In genomic region chr4:39576268-39576667, GRCh38 we compare ENCODE assay signal across 21 cellular contexts. TPM values are rescaled to one million over a fixed set of nuclear protein-coding genes. Genes with fewer than 3 reads are reported as not detected.
DNase-seq lines count a peak whose midpoint lies in the region; ATAC-seq and TF ChIP-seq lines count a peak whose summit lies in the region.
"Had no signal": no experiment of that assay in that cellular context is flagged by ENCODE, and none has a peak within 500 bp of the region (broad histone marks: within the 10 kb centered on the region; RNA-seq: fewer than 3 reads in every experiment).

No MANE protein-coding gene starts in this region.

- H3K27ac Mint-ChIP-seq in activated naive CD4-positive, alpha-beta T cell treated with anti-CD3 and anti-CD28 coated beads, Interleukin-2, amount 50 U/mL, for 72 hours: peak overlapping the region; percentile 46 to 58
- no peak overlapping the region for H3K27ac Mint-ChIP-seq in type B pancreatic cell
- H3K27ac Mint-ChIP-seq: activated CD4-positive, alpha-beta T cell treated with anti-CD3 and anti-CD28 coated beads, Interleukin-2, amount 10 ng/mL, durations not matched to agents 24 days and 14 days; activated T-helper 1 cell treated with anti-CD3 and anti-CD28 coated beads, Interleukin-12 subunit alpha, Interleukin-12 subunit beta, Interleukin-2, Interleukin-4 antibody, amounts not matched to agents 30 ng/mL and 10 ng/mL and 1 ng/mL, durations not matched to agents 14 hours and 24 hours and 36 hours; T-helper 2 cell treated with Interferon-gamma antibody and Interleukin-4, amounts not matched to agents 5 μg/mL and 100 μg/mL, for 36 hours had no signal

- ATAC-seq in activated naive CD4-positive, alpha-beta T cell treated with anti-CD3 and anti-CD28 coated beads, Interleukin-2, amount 50 U/mL, for 72 hours: peak; percentile 82 to 93
- no peak for ATAC-seq in GM19328 (IDR thresholded peaks at IDR 0.05; ENCODE audit: unreplicated experiment)
- ATAC-seq: left cardiac atrium, sciatic nerve had no signal

- H3K27me3 ChIP-seq in colonic mucosa: no peaks in the 10 kb centered on the region

- no peaks in the 10 kb centered on the region for H3K4me1 Mint-ChIP-seq in type B pancreatic cell (ENCODE audit: unreplicated experiment)
- H3K4me1 Mint-ChIP-seq: activated CD4-positive, alpha-beta T cell treated with anti-CD3 and anti-CD28 coated beads, Interleukin-2, amount 10 ng/mL, durations not matched to agents 24 days and 14 days had no signal

- H3K27ac ChIP-seq in VCaP: peak overlapping the region; percentile 88; the same call in 1 of the 2 replicates
- H3K27ac ChIP-seq in colonic mucosa: no peak overlapping the region
- H3K27ac ChIP-seq: HL-60 had no signal

- intact Hi-C loops in colonic mucosa (cut with DNase I): no loop called here

- no peaks in the 10 kb centered on the region for H3K36me3 ChIP-seq in colonic mucosa

- H3K27me3 Mint-ChIP-seq in type B pancreatic cell: no peaks in the 10 kb centered on the region
- H3K27me3 Mint-ChIP-seq: activated CD4-positive, alpha-beta T cell treated with anti-CD3 and anti-CD28 coated beads, Interleukin-2, amount 10 ng/mL, durations not matched to agents 24 days and 14 days had no signal

- no peak overlapping the region for H3K4me3 Mint-ChIP-seq in type B pancreatic cell
- H3K4me3 Mint-ChIP-seq: activated CD4-positive, alpha-beta T cell treated with anti-CD3 and anti-CD28 coated beads, Interleukin-2, amount 10 ng/mL, durations not matched to agents 24 days and 14 days; activated T-helper 1 cell treated with anti-CD3 and anti-CD28 coated beads, Interleukin-12 subunit alpha, Interleukin-12 subunit beta, Interleukin-2, Interleukin-4 antibody, amounts not matched to agents 30 ng/mL and 10 ng/mL and 1 ng/mL, durations not matched to agents 14 hours and 24 hours and 36 hours; T-helper 2 cell treated with Interferon-gamma antibody and Interleukin-4, amounts not matched to agents 5 μg/mL and 100 μg/mL, for 36 hours had no signal

- no peak for DNase-seq in activated naive CD4-positive, alpha-beta T cell treated with anti-CD3 and anti-CD28 coated beads, Interleukin-2, amount 50 U/mL, for 72 hours (ENCODE audit: low spot score in 2 of 2)
- DNase-seq in activated naive CD4-positive, alpha-beta T cell treated with anti-CD3 and anti-CD28 coated beads, Interleukin-2, amount 50 U/mL, for 16 hours: no peak
- DNase-seq in iris pigment epithelial cell (ENCODE audit: low read depth): peak; percentile 23
- DNase-seq in type B pancreatic cell (ENCODE audit: extremely low spot score, unreplicated experiment): peak; percentile 22
- DNase-seq in colonic mucosa: no peak
- no peak for DNase-seq in GM03348 (ENCODE audit: low spot score)
- DNase-seq: activated CD4-positive, alpha-beta T cell treated with anti-CD3 and anti-CD28 coated beads, Interleukin-2, amount 10 ng/mL, durations not matched to agents 24 days and 14 days; COR-L47; foreskin fibroblast; left cardiac atrium; NCI-H1105; NCI-H526 treated with DMSO at 0.1 percent for 48 hours; nucleus accumbens; stimulated activated CD4-positive, alpha-beta T cell treated with anti-CD3 and anti-CD28 coated beads, Interleukin-2, amount 100 ng/mL, for 24 hours; substantia nigra had no signal

- no peaks in the 10 kb centered on the region for H3K4me1 ChIP-seq in colonic mucosa

- H3K9ac ChIP-seq in colonic mucosa (ENCODE audit: low read depth in 2 of 2, low read length in 2 of 2): no peak overlapping the region

- H3K9me3 ChIP-seq in colonic mucosa: no peaks in the 10 kb centered on the region

- H3K9me3 Mint-ChIP-seq in activated naive CD4-positive, alpha-beta T cell treated with anti-CD3 and anti-CD28 coated beads, Interleukin-2, amount 50 U/mL, for 72 hours: no peaks in the 10 kb centered on the region
- no peaks in the 10 kb centered on the region for H3K9me3 Mint-ChIP-seq in type B pancreatic cell
- H3K9me3 Mint-ChIP-seq: activated CD4-positive, alpha-beta T cell treated with anti-CD3 and anti-CD28 coated beads, Interleukin-2, amount 10 ng/mL, durations not matched to agents 24 days and 14 days; activated T-helper 1 cell treated with anti-CD3 and anti-CD28 coated beads, Interleukin-12 subunit alpha, Interleukin-12 subunit beta, Interleukin-2, Interleukin-4 antibody, amounts not matched to agents 30 ng/mL and 10 ng/mL and 1 ng/mL, durations not matched to agents 14 hours and 24 hours and 36 hours; T-helper 2 cell treated with Interferon-gamma antibody and Interleukin-4, amounts not matched to agents 5 μg/mL and 100 μg/mL, for 36 hours had no signal

- TF ChIP-seq CTCF in VCaP (conservative IDR thresholded peaks at IDR 0.05) (no peak), type B pancreatic cell (conservative IDR thresholded peaks at IDR 0.05) (no peak), colonic mucosa (IDR thresholded peaks at IDR 0.05) (no peak)

- H3K4me3 ChIP-seq in colonic mucosa: no peak overlapping the region

- no peaks in the 10 kb centered on the region for H3K36me3 Mint-ChIP-seq in activated naive CD4-positive, alpha-beta T cell treated with anti-CD3 and anti-CD28 coated beads, Interleukin-2, amount 50 U/mL, for 72 hours
- peaks cover 4% of the 10 kb centered on the region for H3K36me3 Mint-ChIP-seq in type B pancreatic cell

RNA-seq across cellular contexts. Expression of gene UGDH, which starts 49.0 kb away (rescaled TPM):
- 10 to 100 TPM; 26.0 to 26.6 TPM for total RNA-seq in activated naive CD4-positive, alpha-beta T cell treated with anti-CD3 and anti-CD28 coated beads, Interleukin-2, amount 50 U/mL, for 72 hours
- total RNA-seq in type B pancreatic cell (ENCODE audit: low replicate concordance): 124 and 128 TPM in 2 replicates
- 100 to 1,000 TPM; 265 to 328 TPM for total RNA-seq in colonic mucosa

Comparison
In these comparisons a context has a peak if more than half of its experiments do, and no peak if none do; other contexts are left out.
1. DNase-seq: peak in iris pigment epithelial cell (single experiment) and type B pancreatic cell (single experiment); none in activated naive CD4-positive, alpha-beta T cell treated with anti-CD3 and anti-CD28 coated beads, Interleukin-2, amount 50 U/mL, for 72 hours (0 of 2), activated naive CD4-positive, alpha-beta T cell treated with anti-CD3 and anti-CD28 coated beads, Interleukin-2, amount 50 U/mL, for 16 hours (single experiment), colonic mucosa (single experiment) and GM03348 (single experiment).